Comparison of ENCODE assay signal across 15 cellular contexts in the genomic region with DNA sequence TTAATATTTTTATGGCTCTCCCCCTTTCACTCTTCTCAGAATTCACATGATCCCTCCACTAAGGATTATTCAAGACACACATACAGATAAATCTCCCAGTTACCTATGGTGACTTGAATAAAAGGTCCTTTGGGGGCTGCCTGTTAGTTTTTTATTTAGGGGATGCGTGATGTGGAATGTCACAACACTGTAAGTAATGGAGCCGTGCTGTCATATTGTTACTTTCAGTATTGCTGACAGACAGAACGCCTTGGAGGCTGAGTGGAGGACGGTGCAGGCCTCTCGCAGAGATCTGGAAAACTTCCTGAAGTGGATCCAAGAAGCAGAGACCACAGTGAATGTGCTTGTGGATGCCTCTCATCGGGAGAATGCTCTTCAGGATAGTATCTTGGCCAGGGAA.
DNase-seq lines count a peak whose midpoint lies in the region; ATAC-seq and TF ChIP-seq lines count a peak whose summit lies in the region.
"Had no signal": no experiment of that assay in that cellular context is flagged by ENCODE, and none has a peak within 500 bp of the region (broad histone marks: within the 10 kb centered on the region; RNA-seq: fewer than 3 reads in every experiment).

No MANE protein-coding gene starts in this region.

- H3K27ac ChIP-seq in DND-41 (ENCODE audit: low read length): peak overlapping the region; percentile 47
- no peak overlapping the region for H3K27ac ChIP-seq in trophoblast cell (ENCODE audit: low read depth, low read length)
- H3K27ac ChIP-seq in testis: no peak overlapping the region

- intact Hi-C loops in testis (cut with DNase I; ENCODE audit: low total_unique reads): no loop called here

- no peak for ATAC-seq in activated T-cell treated with anti-CD3 and anti-CD28 coated beads, Interleukin-2, amount 50 U/mL, for 4 hours
- no peak for ATAC-seq in DND-41 (ENCODE audit: insufficient read depth, low read depth)
- ATAC-seq in activated T-helper 17 cell treated with anti-CD3 and anti-CD28 coated beads, Interleukin-2, amount 50 U/mL, for 72 hours (replicated peaks): no peak
- ATAC-seq: Panc1 had no signal

- TF ChIP-seq CTCF in DND-41 (IDR thresholded peaks at IDR 0.05; ENCODE audit: borderline replicate concordance, extremely low read depth, low read length, poor library complexity, severe bottlenecking) (no peak), glutamatergic neuron (IDR thresholded peaks at IDR 0.05; ENCODE audit: partially characterized antibody, unreplicated experiment) (no peak), testis (IDR thresholded peaks at IDR 0.05) (no peak)

- no peak overlapping the region for H4K8ac ChIP-seq in trophoblast cell (ENCODE audit: low read depth, low read length)

- H3K79me2 ChIP-seq in DND-41 (ENCODE audit: insufficient read depth, low read length): peaks cover 8% of the 10 kb centered on the region
- no peaks in the 10 kb centered on the region for H3K79me2 ChIP-seq in trophoblast cell (ENCODE audit: control insufficient read depth, insufficient read depth, low read length, poor library complexity)

- H3K4me3 ChIP-seq in DND-41 (ENCODE audit: low read depth in 1 of 2, low read length in 2 of 2) (no peak overlapping the region), trophoblast cell (ENCODE audit: low read depth, low read length) (no peak overlapping the region), testis (no peak overlapping the region)

- no peak overlapping the region for H3K4ac ChIP-seq in trophoblast cell (ENCODE audit: low read depth, low read length)

- no peak for TF ChIP-seq POLR2A in testis (IDR thresholded peaks at IDR 0.05)

- H3K27me3 ChIP-seq in DND-41 (ENCODE audit: insufficient read depth, low read length, poor library complexity) (no peaks in the 10 kb centered on the region), trophoblast cell (ENCODE audit: insufficient read depth, low read length) (no peaks in the 10 kb centered on the region), testis (no peaks in the 10 kb centered on the region)
- H3K27me3 ChIP-seq: BE2C had no signal

- no peak overlapping the region for H2BK12ac ChIP-seq in trophoblast cell (ENCODE audit: low read length)

- H3K9ac ChIP-seq in DND-41 (ENCODE audit: low read depth, low read length) (no peak overlapping the region), trophoblast cell (ENCODE audit: low read length) (peak overlapping the region; percentile 61)

- H2AFZ ChIP-seq in DND-41 (ENCODE audit: low read depth, low read length) (no peak overlapping the region), trophoblast cell (ENCODE audit: insufficient read depth, low read length, poor library complexity) (no peak overlapping the region)

- no peaks in the 10 kb centered on the region for H3K27me3 Mint-ChIP-seq in activated T-cell treated with anti-CD3 and anti-CD28 coated beads, Interleukin-2, amount 50 U/mL, for 4 hours (ENCODE audit: low read depth)
- no peaks in the 10 kb centered on the region for H3K27me3 Mint-ChIP-seq in activated T-helper 17 cell treated with anti-CD3 and anti-CD28 coated beads, Interleukin-2, amount 50 U/mL, for 72 hours
- no peaks in the 10 kb centered on the region for H3K27me3 Mint-ChIP-seq in glutamatergic neuron (ENCODE audit: unreplicated experiment)

- H4K91ac ChIP-seq in trophoblast cell (ENCODE audit: low read depth, low read length): no peak overlapping the region

- H3K4me1 ChIP-seq in DND-41 (ENCODE audit: insufficient read depth, low read length) (peaks cover 39% of the 10 kb centered on the region), trophoblast cell (ENCODE audit: control insufficient read depth in 1 of 2, insufficient read depth in 2 of 2, low read length in 2 of 2) (no peaks in the 10 kb centered on the region), testis (no peaks in the 10 kb centered on the region)
- H3K4me1 ChIP-seq: BE2C had no signal

- H3K4me3 Mint-ChIP-seq in activated T-cell treated with anti-CD3 and anti-CD28 coated beads, Interleukin-2, amount 50 U/mL, for 4 hours: peak overlapping the region; percentile 3
- H3K4me3 Mint-ChIP-seq in activated T-helper 17 cell treated with anti-CD3 and anti-CD28 coated beads, Interleukin-2, amount 50 U/mL, for 72 hours: peak overlapping the region; percentile 56
- no peak overlapping the region for H3K4me3 Mint-ChIP-seq in glutamatergic neuron (ENCODE audit: unreplicated experiment)

- H3K4me2 ChIP-seq in DND-41 (ENCODE audit: insufficient read depth, low read length) (no peak overlapping the region), trophoblast cell (ENCODE audit: low read length) (no peak overlapping the region)

- H3K9me3 ChIP-seq in DND-41 (ENCODE audit: insufficient read depth, low read length, severe bottlenecking): no peaks in the 10 kb centered on the region
- H3K9me3 ChIP-seq in trophoblast cell (ENCODE audit: insufficient read depth, low read depth, low read length): no peaks in the 10 kb centered on the region
- H3K9me3 ChIP-seq in testis: no peaks in the 10 kb centered on the region
- H3K9me3 ChIP-seq: BE2C had no signal

- H3K36me3 ChIP-seq in DND-41 (ENCODE audit: insufficient read depth, low read length): peaks cover 35% of the 10 kb centered on the region
- peaks cover 0 to 3% of the 10 kb centered on the region in 2 experiments for H3K36me3 ChIP-seq in trophoblast cell (ENCODE audit: control insufficient read depth in 1 of 2, insufficient read depth in 2 of 2, low read length in 2 of 2)
- H3K36me3 ChIP-seq in testis (ENCODE audit: low read depth, missing control alignments): no peaks in the 10 kb centered on the region
- H3K36me3 ChIP-seq: BE2C had no signal

- no peaks in the 10 kb centered on the region for H4K20me1 ChIP-seq in DND-41 (ENCODE audit: insufficient read depth, low read length)

- DNase-seq in activated T-cell treated with anti-CD3 and anti-CD28 coated beads, Interleukin-2, amount 50 U/mL, for 4 hours: no peak
- DNase-seq in activated T-cell treated with anti-CD3 and anti-CD28 coated beads, Interleukin-2, amount 50 U/mL, for 48 hours: no peak
- DNase-seq in DND-41 (no peak), trophoblast cell (no peak), glutamatergic neuron (no peak), testis (no peak), midbrain (lab: John Stamatoyannopoulos, UW) (no peak)
- DNase-seq: BE2C, KBM-7, NCI-H1105 treated with DMSO at 0.1 percent for 48 hours, NCI-H1694, NCI-H2081 treated with DMSO at 0.1 percent for 48 hours, NCI-H446 treated with DMSO at 0.1 percent for 48 hours had no signal

- H3K18ac ChIP-seq in trophoblast cell (ENCODE audit: low read length): no peak overlapping the region

- WGBS in trophoblast cell (ENCODE audit: extremely low coverage, insufficient coverage, insufficient read length): no CpG with 5 or more reads among the region's 6 CpGs
- 90 to 97% methylated on average over 6 of the region's 6 CpGs for WGBS in testis, 2 donors

- no peak overlapping the region for H2AK5ac ChIP-seq in trophoblast cell (ENCODE audit: low read length)

- peak overlapping the region; percentile 63 for H3K27ac Mint-ChIP-seq in activated T-helper 17 cell treated with anti-CD3 and anti-CD28 coated beads, Interleukin-2, amount 50 U/mL, for 72 hours
- H3K27ac Mint-ChIP-seq in glutamatergic neuron (ENCODE audit: unreplicated experiment): no peak overlapping the region

- H4K12ac ChIP-seq in trophoblast cell (ENCODE audit: low read depth, low read length): no peak overlapping the region

- no peak overlapping the region for H3K23ac ChIP-seq in trophoblast cell (ENCODE audit: low read length)

- H3K79me1 ChIP-seq in trophoblast cell (ENCODE audit: low read length): no peaks in the 10 kb centered on the region

- no peak overlapping the region for H3K14ac ChIP-seq in trophoblast cell (ENCODE audit: low read length)

- peaks cover 20% of the 10 kb centered on the region for H3K4me1 Mint-ChIP-seq in activated T-cell treated with anti-CD3 and anti-CD28 coated beads, Interleukin-2, amount 50 U/mL, for 4 hours (ENCODE audit: low read depth)
- H3K4me1 Mint-ChIP-seq in activated T-helper 17 cell treated with anti-CD3 and anti-CD28 coated beads, Interleukin-2, amount 50 U/mL, for 72 hours: peaks cover 23% of the 10 kb centered on the region
- H3K4me1 Mint-ChIP-seq in glutamatergic neuron (ENCODE audit: low read depth, unreplicated experiment): no peaks in the 10 kb centered on the region

- H3K9me3 Mint-ChIP-seq in activated T-cell treated with anti-CD3 and anti-CD28 coated beads, Interleukin-2, amount 50 U/mL, for 4 hours: no peaks in the 10 kb centered on the region
- H3K9me3 Mint-ChIP-seq in activated T-helper 17 cell treated with anti-CD3 and anti-CD28 coated beads, Interleukin-2, amount 50 U/mL, for 72 hours: no peaks in the 10 kb centered on the region
- H3K9me3 Mint-ChIP-seq in glutamatergic neuron (ENCODE audit: unreplicated experiment): no peaks in the 10 kb centered on the region

- H2BK5ac ChIP-seq in trophoblast cell (ENCODE audit: low read depth, low read length, poor library complexity): no peak overlapping the region

- peaks cover 16% of the 10 kb centered on the region for H3K36me3 Mint-ChIP-seq in activated T-cell treated with anti-CD3 and anti-CD28 coated beads, Interleukin-2, amount 50 U/mL, for 4 hours (ENCODE audit: insufficient read depth)
- H3K36me3 Mint-ChIP-seq in activated T-helper 17 cell treated with anti-CD3 and anti-CD28 coated beads, Interleukin-2, amount 50 U/mL, for 72 hours (ENCODE audit: low read depth): peaks cover 34% of the 10 kb centered on the region
- H3K36me3 Mint-ChIP-seq in glutamatergic neuron (ENCODE audit: unreplicated experiment): no peaks in the 10 kb centered on the region

- no peak overlapping the region for H2BK120ac ChIP-seq in trophoblast cell (ENCODE audit: insufficient read depth, low read length, poor library complexity)
